Comparison of ENCODE assay signal across 23 cellular contexts in genomic region chr12:124436366-124436765, GRCh38.
DNase-seq lines count a peak whose midpoint lies in the region; ATAC-seq and TF ChIP-seq lines count a peak whose summit lies in the region.
"Had no signal": no experiment of that assay in that cellular context is flagged by ENCODE, and none has a peak within 500 bp of the region (broad histone marks: within the 10 kb centered on the region; RNA-seq: fewer than 3 reads in every experiment).

No MANE protein-coding gene starts in this region.

- H3K4me1 Mint-ChIP-seq in neural crest cell, result peaks cover 30% of the 10 kb centered on the region
- peaks cover 4% of the 10 kb centered on the region for H3K4me1 Mint-ChIP-seq in activated CD8-positive, alpha-beta T cell treated with anti-CD3 and anti-CD28 coated beads, Interleukin-2, amount 10 ng/mL, durations not matched to agents 7 days and 5 days (ENCODE audit: low read depth)

- H3K4me3 ChIP-seq in HCT116 (replicated peaks in 1 of 2; ENCODE audit: low read depth in 1 of 2, low read length in 2 of 2) (no peak overlapping the region), epithelial cell of esophagus (ENCODE audit: low read length) (no peak overlapping the region)
- H3K4me3 ChIP-seq: left lung had no signal

- no peaks in the 10 kb centered on the region for H3K79me2 ChIP-seq in HCT116 (ENCODE audit: insufficient read depth, low read length)

- POLR2A ChIA-PET in HCT116 (lab: Charles Lee), result no interaction called here
- POLR2A ChIA-PET in GM10248 (lab: Yijun Ruan, JAX), result no interaction called here
- POLR2A ChIA-PET in activated CD8-positive, alpha-beta T cell treated with anti-CD3 and anti-CD28 coated beads, Interleukin-2, amount 10 ng/mL, durations not matched to agents 7 days and 5 days (lab: Charles Lee), result no interaction called here

- H3K9me2 ChIP-seq in HCT116 (ENCODE audit: insufficient read depth), result no peaks in the 10 kb centered on the region

- intact Hi-C loops in HCT116 (cut with micrococcal nuclease), result no loop called here

- H3K36me3 Mint-ChIP-seq in neural crest cell (ENCODE audit: low read depth), result peaks cover 9% of the 10 kb centered on the region
- H3K36me3 Mint-ChIP-seq in activated CD8-positive, alpha-beta T cell treated with anti-CD3 and anti-CD28 coated beads, Interleukin-2, amount 10 ng/mL, durations not matched to agents 7 days and 5 days (ENCODE audit: low read depth), result peaks cover 10% of the 10 kb centered on the region

- H3K4me3 Mint-ChIP-seq in neural crest cell, result peak overlapping the region; percentile 38
- no peak overlapping the region for H3K4me3 Mint-ChIP-seq in activated CD8-positive, alpha-beta T cell treated with anti-CD3 and anti-CD28 coated beads, Interleukin-2, amount 10 ng/mL, durations not matched to agents 7 days and 5 days
- H3K4me3 Mint-ChIP-seq: naive B cell; stimulated activated naive CD8-positive, alpha-beta T cell treated with anti-CD3 and anti-CD28 coated beads, Interleukin-15, Interleukin-2, amounts not matched to agents 100 ng/mL and 50 ng/mL, for 24 hours; T-helper 2 cell treated with Interferon-gamma antibody and Interleukin-4, amounts not matched to agents 5 μg/mL and 100 μg/mL, for 36 hours had no signal

- in situ Hi-C loops in ACHN (cut with HindIII; ENCODE audit: low pct_ligation_motif_present, low pct_unique_long_range_greater_than_20kb, low sequenced_read_pairs), result no loop called here

- no peak overlapping the region for H2AFZ ChIP-seq in HCT116 (ENCODE audit: low read depth, low read length, poor library complexity, severe bottlenecking)

- H3K4me1 ChIP-seq in HCT116 (ENCODE audit: control insufficient read depth in 1 of 2, insufficient read depth in 2 of 2, low read length in 2 of 2), result peaks cover 0 to under 1% of the 10 kb centered on the region in 2 experiments; a peak in 1 of 4 replicates

- peaks cover 19% of the 10 kb centered on the region for H3K27me3 Mint-ChIP-seq in neural crest cell (ENCODE audit: low read depth)
- H3K27me3 Mint-ChIP-seq in activated CD8-positive, alpha-beta T cell treated with anti-CD3 and anti-CD28 coated beads, Interleukin-2, amount 10 ng/mL, durations not matched to agents 7 days and 5 days (ENCODE audit: low read depth), result no peaks in the 10 kb centered on the region
- H3K27me3 Mint-ChIP-seq: naive B cell; stimulated activated naive CD8-positive, alpha-beta T cell treated with anti-CD3 and anti-CD28 coated beads, Interleukin-15, Interleukin-2, amounts not matched to agents 100 ng/mL and 50 ng/mL, for 24 hours had no signal

- no peaks in the 10 kb centered on the region for H3K9me3 Mint-ChIP-seq in neural crest cell
- H3K9me3 Mint-ChIP-seq in activated CD8-positive, alpha-beta T cell treated with anti-CD3 and anti-CD28 coated beads, Interleukin-2, amount 10 ng/mL, durations not matched to agents 7 days and 5 days (ENCODE audit: insufficient read depth), result no peaks in the 10 kb centered on the region
- H3K9me3 Mint-ChIP-seq: naive B cell; stimulated activated naive CD8-positive, alpha-beta T cell treated with anti-CD3 and anti-CD28 coated beads, Interleukin-15, Interleukin-2, amounts not matched to agents 100 ng/mL and 50 ng/mL, for 24 hours had no signal

- no peak for TF ChIP-seq POLR2A in HCT116 (IDR thresholded peaks at IDR 0.05; ENCODE audit: borderline replicate concordance, extremely low read depth, insufficient read depth, insufficient read length)

- TF ChIP-seq CTCF in HCT116 (IDR thresholded peaks at IDR 0.05 in 2 of 3, conservative IDR thresholded peaks at IDR 0.05 in 1 of 3; ENCODE audit: borderline replicate concordance in 1 of 3, insufficient read depth in 1 of 3, low read depth in 2 of 3, low read length in 2 of 3) (no peak), epithelial cell of esophagus (IDR thresholded peaks at IDR 0.05; ENCODE audit: insufficient read depth, low read depth, low read length, missing control alignments) (no peak), neural crest cell (conservative IDR thresholded peaks at IDR 0.05) (no peak), GM10248 (IDR thresholded peaks at IDR 0.05; ENCODE audit: control extremely low read depth, extremely low read depth, low read depth, missing control alignments) (no peak)

- CTCF ChIA-PET in HCT116 (lab: Charles Lee), result no interaction called here
- CTCF ChIA-PET in GM10248 (lab: Yijun Ruan, JAX), result no interaction called here
- CTCF ChIA-PET in activated CD8-positive, alpha-beta T cell treated with anti-CD3 and anti-CD28 coated beads, Interleukin-2, amount 10 ng/mL, durations not matched to agents 7 days and 5 days (lab: Charles Lee), result no interaction called here

- H3K36me3 ChIP-seq in HCT116 (ENCODE audit: control insufficient read depth in 1 of 2, insufficient read depth in 2 of 2, low read length in 2 of 2), result no peaks in the 10 kb centered on the region

- RAD21 ChIA-PET in HCT116 (lab: Charles Lee; ENCODE audit: low non-redundant PET in 1 of 2, low total read pairs in 2 of 2, uncharacterized antibody in 2 of 2, unreplicated experiment in 2 of 2), result no interaction called here

- H3K9me3 ChIP-seq in HCT116 (ENCODE audit: control insufficient read depth in 1 of 2, insufficient read depth in 1 of 2, low read depth in 1 of 2, low read length in 2 of 2), result no peaks in the 10 kb centered on the region; a peak in 1 of 4 replicates
- H3K9me3 ChIP-seq: left lung had no signal

- TF ChIP-seq RAD21 in HCT116 (IDR thresholded peaks at IDR 0.05; ENCODE audit: low read depth), result no peak; the same call in 1 of the 2 replicates

- H3K27ac ChIP-seq in HCT116 (ENCODE audit: low read depth, low read length), result no peak overlapping the region
- H3K27ac ChIP-seq: left lung had no signal

- peak; percentile 52 for ATAC-seq in HCT116
- ATAC-seq in HG03039 (IDR thresholded peaks at IDR 0.05; ENCODE audit: unreplicated experiment), result no peak
- ATAC-seq in HG02759 (IDR thresholded peaks at IDR 0.05; ENCODE audit: unreplicated experiment), result no peak
- no peak for ATAC-seq in activated CD8-positive, alpha-beta T cell treated with anti-CD3 and anti-CD28 coated beads, Interleukin-2, amount 10 ng/mL, durations not matched to agents 7 days and 5 days
- ATAC-seq: left lung had no signal

- peak overlapping the region; percentile 75 for H3K27ac Mint-ChIP-seq in neural crest cell (ENCODE audit: unreplicated experiment)
- no peak overlapping the region for H3K27ac Mint-ChIP-seq in activated CD8-positive, alpha-beta T cell treated with anti-CD3 and anti-CD28 coated beads, Interleukin-2, amount 10 ng/mL, durations not matched to agents 7 days and 5 days
- H3K27ac Mint-ChIP-seq: stimulated activated naive CD8-positive, alpha-beta T cell treated with anti-CD3 and anti-CD28 coated beads, Interleukin-15, Interleukin-2, amounts not matched to agents 100 ng/mL and 50 ng/mL, for 24 hours; T-helper 2 cell treated with Interferon-gamma antibody and Interleukin-4, amounts not matched to agents 5 μg/mL and 100 μg/mL, for 36 hours had no signal

- no TSS peak for BruUV-seq in HCT116 (replicated peaks; lab: Mats Ljungman, UMichigan)

- DNase-seq in ACHN, result peak; percentile 13
- DNase-seq in HCT116 (ENCODE audit: low read depth, low spot score), result no peak
- peak; percentile 10 for DNase-seq in epithelial cell of esophagus (ENCODE audit: low read depth)
- DNase-seq in neural crest cell (ENCODE audit: low read depth, low spot score), result no peak
- DNase-seq in GM10248 (ENCODE audit: extremely low spot score), result no peak
- DNase-seq in activated CD8-positive, alpha-beta T cell treated with anti-CD3 and anti-CD28 coated beads, Interleukin-2, amount 10 ng/mL, durations not matched to agents 7 days and 5 days, result no peak
- DNase-seq: activated CD4-positive, alpha-beta T cell treated with anti-CD3 and anti-CD28 coated beads for 1 hour; activated CD8-positive, alpha-beta memory T cell treated with anti-CD3 and anti-CD28 coated beads, Interleukin-2, amount 50 U/mL, for 48 hours; activated naive CD4-positive, alpha-beta T cell; AML-193; Calu3; effector CD4-positive, alpha-beta T cell; GOT3; MM.1S; naive B cell; NCI-H187 treated with DMSO at 0.1 percent for 48 hours; NCI-H510A; SIG-M5 had no signal

- H3K4me2 ChIP-seq in HCT116 (ENCODE audit: low read length), result no peak overlapping the region

- H4K20me1 ChIP-seq in HCT116 (ENCODE audit: insufficient read depth), result no peaks in the 10 kb centered on the region

- H3K27me3 ChIP-seq in HCT116 (ENCODE audit: insufficient read depth, low read length), result no peaks in the 10 kb centered on the region
- H3K27me3 ChIP-seq: left lung had no signal

- H3K9ac ChIP-seq in HCT116 (ENCODE audit: low read length), result no peak overlapping the region

TF ChIP-seq in HCT116, 20 proteins besides CTCF, POLR2A, EP300 and RAD21:
- TF ChIP-seq FOSL1 (IDR thresholded peaks at IDR 0.05; ENCODE audit: low read depth) (no peak), ZFX (IDR thresholded peaks at IDR 0.05) (no peak), SP1 (IDR thresholded peaks at IDR 0.05; ENCODE audit: low read depth) (no peak), TCF7L2 (IDR thresholded peaks at IDR 0.05; ENCODE audit: borderline replicate concordance, extremely low read depth, insufficient read depth, insufficient read length) (no peak)
- TF ChIP-seq, protein P1, sequence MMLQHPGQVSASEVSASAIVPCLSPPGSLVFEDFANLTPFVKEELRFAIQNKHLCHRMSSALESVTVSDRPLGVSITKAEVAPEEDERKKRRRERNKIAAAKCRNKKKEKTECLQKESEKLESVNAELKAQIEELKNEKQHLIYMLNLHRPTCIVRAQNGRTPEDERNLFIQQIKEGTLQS (IDR thresholded peaks at IDR 0.05), result no peak

Comparison
In these comparisons a context has a peak if more than half of its experiments do, and no peak if none do; other contexts are left out.
1. DNase-seq: peak in ACHN (single experiment) and epithelial cell of esophagus (single experiment); none in HCT116 (single experiment), neural crest cell (single experiment), GM10248 (single experiment) and activated CD8-positive, alpha-beta T cell treated with anti-CD3 and anti-CD28 coated beads, Interleukin-2, amount 10 ng/mL, durations not matched to agents 7 days and 5 days (single experiment).